In genomic region chr7:77698042-77698625, GRCh38 we compare ENCODE assay signal across 8 cellular contexts. TPM values are rescaled to one million over a fixed set of nuclear protein-coding genes. Genes with fewer than 3 reads are reported as not detected.
DNase-seq lines count a peak whose midpoint lies in the region; TF ChIP-seq lines count a peak whose summit lies in the region.

No MANE protein-coding gene starts in this region.

- no peak for TF ChIP-seq CTCF in CD14-positive monocyte (IDR thresholded peaks at IDR 0.05)
- TF ChIP-seq CTCF in LNCaP clone FGC (IDR thresholded peaks at IDR 0.05; ENCODE audit: control insufficient read depth, extremely low read depth, insufficient read depth), result no peak
- no peak for TF ChIP-seq CTCF in brain microvascular endothelial cell (IDR thresholded peaks at IDR 0.05; ENCODE audit: low read depth, low read length, missing control alignments)
- TF ChIP-seq CTCF in RWPE1 (conservative IDR thresholded peaks at IDR 0.05; ENCODE audit: low read depth), result no peak

- H3K9me3 ChIP-seq in muscle layer of colon (ENCODE audit: low read length), result no peaks in the 10 kb centered on the region

- H3K4me3 ChIP-seq in LNCaP clone FGC (ENCODE audit: low read depth, low read length) (peak overlapping the region; percentile 99), brain microvascular endothelial cell (ENCODE audit: low read depth, low read length) (peak overlapping the region; percentile 96), muscle layer of colon (ENCODE audit: low read depth in 1 of 2, low read length in 2 of 2) (peak overlapping the region; percentile 75 to 90)

- no peaks in the 10 kb centered on the region for H3K9me3 Mint-ChIP-seq in CD14-positive monocyte

- H3K4me3 Mint-ChIP-seq in CD14-positive monocyte, result peak overlapping the region; percentile 96 to 99

- H3K27ac Mint-ChIP-seq in CD14-positive monocyte, result peak overlapping the region; percentile 41 to 88 (median 72)

- in situ Hi-C loops in brain microvascular endothelial cell (cut with HindIII; ENCODE audit: low pct_ligation_motif_present, low sequenced_read_pairs), result no loop called here

- DNase-seq in CD14-positive monocyte (ENCODE audit: low spot score) (no peak), LNCaP clone FGC (ENCODE audit: low read depth) (no peak), brain microvascular endothelial cell (no peak), amygdala (lab: John Stamatoyannopoulos, UW) (no peak), RWPE1 (ENCODE audit: low spot score) (no peak), NCI-H2029 treated with DMSO at 0.1 percent for 48 hours (lab: John Stamatoyannopoulos, UW) (no peak)
- no peak for DNase-seq in activated effector memory CD4-positive, alpha-beta T cell treated with Interleukin-2 at 50 U/mL for 16 hours

- intact Hi-C loops in CD14-positive monocyte (cut with micrococcal nuclease), result loop anchor here in 1 of 2 donors (5.0 kb wide), 1 partner anchor 99 kb away; the partner anchor contains the start of genes PHTF2 and TMEM60

- H3K4me1 ChIP-seq in muscle layer of colon (ENCODE audit: insufficient read depth, low read length), result peaks cover 40% of the 10 kb centered on the region

- CTCF ChIA-PET in RWPE1 (lab: Yijun Ruan, JAX), result interaction anchor here (1.1 kb wide), 1 partner anchor 61 kb away, joined by 6 read pairs; no protein-coding TSS in a partner anchor

- H3K27me3 ChIP-seq in brain microvascular endothelial cell (replicated peaks), result no peaks in the 10 kb centered on the region
- H3K27me3 ChIP-seq in muscle layer of colon (ENCODE audit: control insufficient read depth in 1 of 2, insufficient read depth in 2 of 2, low read length in 2 of 2), result no peaks in the 10 kb centered on the region

- H3K36me3 ChIP-seq in brain microvascular endothelial cell (replicated peaks), result no peaks in the 10 kb centered on the region
- H3K36me3 ChIP-seq in muscle layer of colon (ENCODE audit: insufficient read depth, low read length), result no peaks in the 10 kb centered on the region

- H3K36me3 Mint-ChIP-seq in CD14-positive monocyte, result peaks cover 6 to 15% of the 10 kb centered on the region in 2 donors

- H3K4me1 Mint-ChIP-seq in CD14-positive monocyte, result peaks cover 56% of the 10 kb centered on the region

- POLR2A ChIA-PET in RWPE1 (lab: Yijun Ruan, JAX; ENCODE audit: low non-redundant PET), result interaction anchor here (1.3 kb wide), 1 partner anchor 24 kb away, joined by 3 read pairs; no protein-coding TSS in a partner anchor

- H3K27ac ChIP-seq in brain microvascular endothelial cell (no peak overlapping the region), muscle layer of colon (ENCODE audit: low read depth, low read length) (peak overlapping the region; percentile 99), RWPE1 (no peak overlapping the region)

- peak overlapping the region; percentile 76 for H3K9ac ChIP-seq in muscle layer of colon (ENCODE audit: low read length)

- H3K27me3 Mint-ChIP-seq in CD14-positive monocyte (ENCODE audit: low read depth in 3 of 3), result no peaks in the 10 kb centered on the region

RNA-seq across cellular contexts. Expression of gene RSBN1L, which starts 1.9 kb away (rescaled TPM):
- polyA plus RNA-seq in CD14-positive monocyte, result 1 to 10 TPM; 1.3 to 2.2 TPM
